ENCODE assay signal across 17 cellular contexts in the genomic region with DNA sequence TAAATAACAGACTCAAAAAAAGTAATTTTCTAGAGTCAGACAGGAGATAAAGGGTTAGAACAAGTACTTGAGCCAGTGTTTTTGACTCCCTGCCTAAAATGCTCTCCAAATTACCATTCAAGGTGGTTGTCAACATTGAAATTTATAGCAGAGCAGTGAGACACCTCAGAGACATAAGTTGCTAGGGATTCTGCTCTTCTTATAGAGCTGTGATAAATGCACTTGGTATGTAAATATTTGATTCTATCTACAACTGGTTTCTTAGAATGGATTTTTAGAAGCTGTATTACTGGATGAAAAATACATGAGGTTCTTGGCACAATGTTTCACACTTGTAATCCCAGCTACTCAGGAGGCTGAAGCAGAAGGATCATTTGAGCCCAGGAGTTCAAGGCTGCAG.
DNase-seq lines count a peak whose midpoint lies in the region; ATAC-seq and TF ChIP-seq lines count a peak whose summit lies in the region.
"Had no signal": no experiment of that assay in that cellular context is flagged by ENCODE, and none has a peak within 500 bp of the region (broad histone marks: within the 10 kb centered on the region; RNA-seq: fewer than 3 reads in every experiment).

No MANE protein-coding gene starts in this region.

- POLR2A ChIA-PET in PC-3 (lab: Charles Lee; ENCODE audit: unreplicated experiment): no interaction called here

- BruUV-seq in PC-3 (replicated peaks; lab: Mats Ljungman, UMichigan): no TSS peak

- no peak overlapping the region for H3K27ac ChIP-seq in PC-3 (ENCODE audit: low read length)
- H3K27ac ChIP-seq in fibroblast of lung (ENCODE audit: insufficient read depth, low read length): no peak overlapping the region
- H3K27ac ChIP-seq in osteoblast (ENCODE audit: low read depth, low read length): no peak overlapping the region

- peak; percentile 49 for DNase-seq in EL
- DNase-seq in PC-3: peak; percentile 65
- DNase-seq in fibroblast of lung (ENCODE audit: low read depth in 2 of 2): peak; percentile 19 to 25
- peak; percentile 50 for DNase-seq in osteoblast (ENCODE audit: insufficient read length, low spot score, missing footprints)
- no peak for DNase-seq in SW 1271 (lab: John Stamatoyannopoulos, UW)
- DNase-seq in NCI-H1436 treated with DMSO at 0.1 percent for 48 hours (lab: John Stamatoyannopoulos, UW): no peak
- DNase-seq: ACHN; BE2C; CD4-positive, alpha-beta T cell; DMS53; H9; MV-4-11; NCI-H1417 treated with DMSO at 0.1 percent for 48 hours; NCI-H2081 treated with DMSO at 0.1 percent for 48 hours; NCI-H510A treated with DMSO at 0.1 percent for 48 hours; SHP77 had no signal

- ATAC-seq in PC-3: peak; percentile 95
- no peak for ATAC-seq in HG03108 (IDR thresholded peaks at IDR 0.05; ENCODE audit: unreplicated experiment)

- no peaks in the 10 kb centered on the region for H4K20me1 ChIP-seq in PC-3 (ENCODE audit: low read length)
- no peaks in the 10 kb centered on the region for H4K20me1 ChIP-seq in fibroblast of lung (ENCODE audit: control insufficient read depth, extremely low read depth, insufficient read depth, low read length)
- no peaks in the 10 kb centered on the region for H4K20me1 ChIP-seq in osteoblast (ENCODE audit: insufficient read depth, low read length)

- H3K27me3 ChIP-seq in PC-3 (ENCODE audit: low read length): no peaks in the 10 kb centered on the region
- H3K27me3 ChIP-seq in fibroblast of lung (ENCODE audit: control insufficient read depth, insufficient read depth, low read length): no peaks in the 10 kb centered on the region
- no peaks in the 10 kb centered on the region for H3K27me3 ChIP-seq in osteoblast (ENCODE audit: insufficient read depth, low read length)
- H3K27me3 ChIP-seq: BE2C had no signal

- CTCF ChIA-PET in PC-3 (lab: Charles Lee): interaction anchor here (0.6 kb wide), 1 partner anchor 22 kb away, joined by 3 read pairs; no protein-coding TSS in a partner anchor

- no peaks in the 10 kb centered on the region for H3F3A ChIP-seq in PC-3 (ENCODE audit: low read length, unreplicated experiment)

- TF ChIP-seq CTCF in PC-3 (conservative IDR thresholded peaks at IDR 0.05; ENCODE audit: low read depth, low read length): no peak
- no peak for TF ChIP-seq CTCF in fibroblast of lung (conservative IDR thresholded peaks at IDR 0.05 in 1 of 2, IDR thresholded peaks at IDR 0.05 in 1 of 2; ENCODE audit: low read depth in 1 of 2, low read length in 2 of 2)
- no peak for TF ChIP-seq CTCF in osteoblast (IDR thresholded peaks at IDR 0.05; ENCODE audit: extremely low read depth, low read depth, low read length)

- intact Hi-C loops in PC-3 (cut with micrococcal nuclease): no loop called here

- no peak overlapping the region for H3K9ac ChIP-seq in PC-3 (ENCODE audit: low read length)
- no peak overlapping the region for H3K9ac ChIP-seq in fibroblast of lung (ENCODE audit: insufficient read depth, low read length)

- no peak overlapping the region for H3K4me2 ChIP-seq in PC-3 (ENCODE audit: low read length)
- no peak overlapping the region for H3K4me2 ChIP-seq in fibroblast of lung (ENCODE audit: extremely low read depth, insufficient read depth, low read length)
- H3K4me2 ChIP-seq in osteoblast (ENCODE audit: insufficient read depth, low read length): no peak overlapping the region

- peaks cover 8% of the 10 kb centered on the region for H3K4me1 ChIP-seq in PC-3 (ENCODE audit: insufficient read depth, low read length)
- H3K4me1 ChIP-seq in fibroblast of lung (ENCODE audit: control insufficient read depth, extremely low read depth, insufficient read depth, low read length): no peaks in the 10 kb centered on the region
- H3K4me1 ChIP-seq in osteoblast (ENCODE audit: insufficient read depth, low read length): no peaks in the 10 kb centered on the region
- H3K4me1 ChIP-seq: BE2C had no signal

- H3K36me3 ChIP-seq in PC-3 (ENCODE audit: low read depth, low read length) (no peaks in the 10 kb centered on the region), fibroblast of lung (ENCODE audit: control insufficient read depth, insufficient read depth, low read length) (no peaks in the 10 kb centered on the region), osteoblast (ENCODE audit: insufficient read depth, low read length) (no peaks in the 10 kb centered on the region)
- H3K36me3 ChIP-seq: BE2C had no signal

- H3K4me3 ChIP-seq in PC-3 (ENCODE audit: low read length): no peak overlapping the region
- H3K4me3 ChIP-seq in fibroblast of lung (replicated peaks in 1 of 4; ENCODE audit: control extremely low read depth in 1 of 4, insufficient read depth in 1 of 4, low read depth in 3 of 4, low read length in 4 of 4): no peak overlapping the region
- H3K4me3 ChIP-seq in osteoblast (ENCODE audit: insufficient read depth, low read length): no peak overlapping the region

- H3K79me2 ChIP-seq in PC-3 (ENCODE audit: low read length) (no peaks in the 10 kb centered on the region), fibroblast of lung (ENCODE audit: control insufficient read depth, insufficient read depth, low read length) (no peaks in the 10 kb centered on the region), osteoblast (ENCODE audit: insufficient read depth, low read length) (no peaks in the 10 kb centered on the region)

- no peaks in the 10 kb centered on the region for H3K9me2 ChIP-seq in PC-3 (replicated peaks; ENCODE audit: low read length)

- H3K9me3 ChIP-seq in PC-3 (ENCODE audit: low read length) (no peaks in the 10 kb centered on the region), fibroblast of lung (ENCODE audit: control insufficient read depth, insufficient read depth, low read depth, low read length) (no peaks in the 10 kb centered on the region), osteoblast (ENCODE audit: low read depth, low read length) (no peaks in the 10 kb centered on the region)
- H3K9me3 ChIP-seq: BE2C had no signal

- no peak overlapping the region for H2AFZ ChIP-seq in PC-3 (ENCODE audit: low read length)
- no peak overlapping the region for H2AFZ ChIP-seq in fibroblast of lung (ENCODE audit: low read length)
- H2AFZ ChIP-seq in osteoblast (ENCODE audit: low read length): no peak overlapping the region

Comparison
In these comparisons a context has a peak if more than half of its experiments do, and no peak if none do; other contexts are left out.
1. DNase-seq: peak in EL (single experiment), PC-3 (single experiment), fibroblast of lung (2 of 2) and osteoblast (single experiment); none in SW 1271 (0 of 2) and NCI-H1436 treated with DMSO at 0.1 percent for 48 hours (single experiment).